Comparison of ENCODE assay signal across 1 cellular context in the genomic region with DNA sequence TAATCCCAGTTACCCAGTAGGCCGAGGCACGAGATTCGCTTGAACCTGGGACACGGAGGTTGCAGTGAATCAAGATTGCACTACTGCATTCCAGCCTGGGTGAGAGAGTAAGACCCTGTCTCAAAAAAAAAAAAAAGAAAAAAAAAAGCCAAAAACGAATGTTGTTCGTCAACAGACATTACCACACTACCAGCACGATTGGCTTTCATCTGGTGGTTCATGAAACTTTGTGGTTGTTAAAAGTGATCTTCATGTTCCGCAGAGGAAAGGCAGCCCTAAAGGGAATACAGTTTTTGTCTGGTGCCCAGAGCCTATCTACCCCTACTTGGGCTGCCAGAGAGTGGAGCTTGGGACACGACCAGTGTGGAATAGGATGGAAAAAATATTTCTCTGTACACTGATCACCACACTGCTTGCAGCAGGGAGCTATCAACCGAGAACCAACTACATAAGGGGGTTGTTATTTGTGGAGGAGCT.
TF ChIP-seq lines count a peak whose summit lies in the region.

No MANE protein-coding gene starts in this region.

TF ChIP-seq in HepG2, 621 proteins besides CTCF, POLR2A, EP300 and RAD21 (continued from another document):
- TF ChIP-seq, protein P1, sequence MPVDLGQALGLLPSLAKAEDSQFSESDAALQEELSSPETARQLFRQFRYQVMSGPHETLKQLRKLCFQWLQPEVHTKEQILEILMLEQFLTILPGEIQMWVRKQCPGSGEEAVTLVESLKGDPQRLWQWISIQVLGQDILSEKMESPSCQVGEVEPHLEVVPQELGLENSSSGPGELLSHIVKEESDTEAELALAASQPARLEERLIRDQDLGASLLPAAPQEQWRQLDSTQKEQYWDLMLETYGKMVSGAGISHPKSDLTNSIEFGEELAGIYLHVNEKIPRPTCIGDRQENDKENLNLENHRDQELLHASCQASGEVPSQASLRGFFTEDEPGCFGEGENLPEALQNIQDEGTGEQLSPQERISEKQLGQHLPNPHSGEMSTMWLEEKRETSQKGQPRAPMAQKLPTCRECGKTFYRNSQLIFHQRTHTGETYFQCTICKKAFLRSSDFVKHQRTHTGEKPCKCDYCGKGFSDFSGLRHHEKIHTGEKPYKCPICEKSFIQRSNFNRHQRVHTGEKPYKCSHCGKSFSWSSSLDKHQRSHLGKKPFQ (CRISPR knock-in tag; IDR thresholded peaks at IDR 0.05; ENCODE audit: insufficient replicate concordance): no peak
- TF ChIP-seq, protein P2, sequence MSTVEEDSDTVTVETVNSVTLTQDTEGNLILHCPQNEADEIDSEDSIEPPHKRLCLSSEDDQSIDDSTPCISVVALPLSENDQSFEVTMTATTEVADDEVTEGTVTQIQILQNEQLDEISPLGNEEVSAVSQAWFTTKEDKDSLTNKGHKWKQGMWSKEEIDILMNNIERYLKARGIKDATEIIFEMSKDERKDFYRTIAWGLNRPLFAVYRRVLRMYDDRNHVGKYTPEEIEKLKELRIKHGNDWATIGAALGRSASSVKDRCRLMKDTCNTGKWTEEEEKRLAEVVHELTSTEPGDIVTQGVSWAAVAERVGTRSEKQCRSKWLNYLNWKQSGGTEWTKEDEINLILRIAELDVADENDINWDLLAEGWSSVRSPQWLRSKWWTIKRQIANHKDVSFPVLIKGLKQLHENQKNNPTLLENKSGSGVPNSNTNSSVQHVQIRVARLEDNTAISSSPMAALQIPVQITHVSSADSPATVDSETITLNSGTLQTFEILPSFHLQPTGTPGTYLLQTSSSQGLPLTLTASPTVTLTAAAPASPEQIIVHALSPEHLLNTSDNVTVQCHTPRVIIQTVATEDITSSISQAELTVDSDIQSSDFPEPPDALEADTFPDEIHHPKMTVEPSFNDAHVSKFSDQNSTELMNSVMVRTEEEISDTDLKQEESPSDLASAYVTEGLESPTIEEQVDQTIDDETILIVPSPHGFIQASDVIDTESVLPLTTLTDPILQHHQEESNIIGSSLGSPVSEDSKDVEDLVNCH (CRISPR knock-in tag; IDR thresholded peaks at IDR 0.05): no peak
- TF ChIP-seq RBAK (CRISPR knock-in tag; IDR thresholded peaks at IDR 0.05) (no peak), ZNF781 (CRISPR knock-in tag; IDR thresholded peaks at IDR 0.05; ENCODE audit: borderline replicate concordance, not compliant biosample characterization) (no peak), TCF7L2 (IDR thresholded peaks at IDR 0.05; ENCODE audit: low read depth, low read length) (no peak), ZNF550 (CRISPR knock-in tag; IDR thresholded peaks at IDR 0.05; ENCODE audit: borderline replicate concordance) (no peak), ZNF34 (CRISPR knock-in tag; IDR thresholded peaks at IDR 0.05; ENCODE audit: borderline replicate concordance) (no peak), KDM4B (CRISPR knock-in tag; IDR thresholded peaks at IDR 0.05) (no peak), ZNF563 (CRISPR knock-in tag; IDR thresholded peaks at IDR 0.05) (no peak), GTF3A (CRISPR knock-in tag; conservative IDR thresholded peaks at IDR 0.05) (no peak), TCF12 (IDR thresholded peaks at IDR 0.05) (no peak), TCF12 (CRISPR knock-in tag; IDR thresholded peaks at IDR 0.05) (no peak), KDM3A (CRISPR knock-in tag; IDR thresholded peaks at IDR 0.05; ENCODE audit: low read depth) (no peak), ELF1 (CRISPR knock-in tag; IDR thresholded peaks at IDR 0.05) (no peak)
- TF ChIP-seq, protein P3, sequence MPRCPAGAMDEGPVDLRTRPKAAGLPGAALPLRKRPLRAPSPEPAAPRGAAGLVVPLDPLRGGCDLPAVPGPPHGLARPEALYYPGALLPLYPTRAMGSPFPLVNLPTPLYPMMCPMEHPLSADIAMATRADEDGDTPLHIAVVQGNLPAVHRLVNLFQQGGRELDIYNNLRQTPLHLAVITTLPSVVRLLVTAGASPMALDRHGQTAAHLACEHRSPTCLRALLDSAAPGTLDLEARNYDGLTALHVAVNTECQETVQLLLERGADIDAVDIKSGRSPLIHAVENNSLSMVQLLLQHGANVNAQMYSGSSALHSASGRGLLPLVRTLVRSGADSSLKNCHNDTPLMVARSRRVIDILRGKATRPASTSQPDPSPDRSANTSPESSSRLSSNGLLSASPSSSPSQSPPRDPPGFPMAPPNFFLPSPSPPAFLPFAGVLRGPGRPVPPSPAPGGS (CRISPR knock-in tag; IDR thresholded peaks at IDR 0.05): no peak
- TF ChIP-seq, protein P4, sequence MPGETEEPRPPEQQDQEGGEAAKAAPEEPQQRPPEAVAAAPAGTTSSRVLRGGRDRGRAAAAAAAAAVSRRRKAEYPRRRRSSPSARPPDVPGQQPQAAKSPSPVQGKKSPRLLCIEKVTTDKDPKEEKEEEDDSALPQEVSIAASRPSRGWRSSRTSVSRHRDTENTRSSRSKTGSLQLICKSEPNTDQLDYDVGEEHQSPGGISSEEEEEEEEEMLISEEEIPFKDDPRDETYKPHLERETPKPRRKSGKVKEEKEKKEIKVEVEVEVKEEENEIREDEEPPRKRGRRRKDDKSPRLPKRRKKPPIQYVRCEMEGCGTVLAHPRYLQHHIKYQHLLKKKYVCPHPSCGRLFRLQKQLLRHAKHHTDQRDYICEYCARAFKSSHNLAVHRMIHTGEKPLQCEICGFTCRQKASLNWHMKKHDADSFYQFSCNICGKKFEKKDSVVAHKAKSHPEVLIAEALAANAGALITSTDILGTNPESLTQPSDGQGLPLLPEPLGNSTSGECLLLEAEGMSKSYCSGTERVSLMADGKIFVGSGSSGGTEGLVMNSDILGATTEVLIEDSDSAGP (CRISPR knock-in tag; IDR thresholded peaks at IDR 0.05; ENCODE audit: borderline replicate concordance): no peak
- TF ChIP-seq, protein P5, sequence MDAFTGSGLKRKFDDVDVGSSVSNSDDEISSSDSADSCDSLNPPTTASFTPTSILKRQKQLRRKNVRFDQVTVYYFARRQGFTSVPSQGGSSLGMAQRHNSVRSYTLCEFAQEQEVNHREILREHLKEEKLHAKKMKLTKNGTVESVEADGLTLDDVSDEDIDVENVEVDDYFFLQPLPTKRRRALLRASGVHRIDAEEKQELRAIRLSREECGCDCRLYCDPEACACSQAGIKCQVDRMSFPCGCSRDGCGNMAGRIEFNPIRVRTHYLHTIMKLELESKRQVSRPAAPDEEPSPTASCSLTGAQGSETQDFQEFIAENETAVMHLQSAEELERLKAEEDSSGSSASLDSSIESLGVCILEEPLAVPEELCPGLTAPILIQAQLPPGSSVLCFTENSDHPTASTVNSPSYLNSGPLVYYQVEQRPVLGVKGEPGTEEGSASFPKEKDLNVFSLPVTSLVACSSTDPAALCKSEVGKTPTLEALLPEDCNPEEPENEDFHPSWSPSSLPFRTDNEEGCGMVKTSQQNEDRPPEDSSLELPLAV (CRISPR knock-in tag; conservative IDR thresholded peaks at IDR 0.05; ENCODE audit: low read depth): no peak
